8 cellular contexts compared by ENCODE assay signal in genomic region chr1:25157846-25158245, GRCh38.
"Had no signal": no experiment of that assay in that cellular context is flagged by ENCODE, and none has a peak within 500 bp of the region (broad histone marks: within the 10 kb centered on the region; RNA-seq: fewer than 3 reads in every experiment).

No MANE protein-coding gene starts in this region.

- H3K4me3 ChIP-seq: GM12878 had no signal

- DNase-seq: GDM1, GF-D8 had no signal

- FAIRE-seq: G401.6, GM12878, GM12891, GM12892, GM18507, GM19239 had no signal

- ATAC-seq: GM12878 had no signal
